In the genomic region with DNA sequence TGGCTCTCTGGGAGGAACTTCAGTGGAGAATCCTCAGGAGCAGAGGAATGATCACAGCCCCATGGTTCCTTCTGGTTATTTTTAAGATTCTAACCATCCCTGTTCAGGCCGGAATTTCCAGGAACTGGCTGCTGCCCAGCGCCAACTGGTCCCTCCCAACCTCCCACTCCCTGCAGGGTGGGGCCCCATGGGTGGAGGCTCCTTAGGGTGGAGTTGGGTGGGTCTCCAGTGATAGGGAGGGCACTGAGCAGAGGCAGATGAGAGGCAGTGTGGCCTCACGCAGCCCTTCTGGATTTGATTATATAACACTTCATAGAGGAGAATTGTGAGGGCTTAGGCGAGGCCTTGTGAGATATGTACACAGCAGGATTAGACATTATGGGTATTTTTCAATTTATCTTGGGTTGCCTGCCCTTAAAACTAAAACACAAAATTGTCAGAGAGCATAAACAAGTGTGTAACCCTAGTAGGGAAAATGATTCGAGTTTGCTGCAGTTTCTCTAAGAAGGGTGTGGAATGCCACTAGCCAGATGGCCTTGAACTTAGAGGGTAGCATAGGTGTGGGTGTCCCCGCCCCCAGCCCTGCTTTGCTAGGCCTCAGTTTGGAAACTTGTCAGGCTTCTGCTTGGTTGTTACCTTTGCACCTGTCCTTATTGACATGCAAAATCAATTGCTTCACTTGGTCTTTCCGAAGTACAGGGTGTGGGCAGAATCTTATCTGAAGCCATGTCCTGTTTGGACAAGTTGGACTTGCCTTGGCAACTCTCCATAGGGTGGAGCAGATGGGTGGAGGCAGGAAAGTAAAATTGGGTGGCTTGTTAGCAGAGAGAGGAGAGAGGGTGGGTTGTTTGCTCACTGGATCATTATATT, we compare ENCODE assay signal across 1 cellular context.
TF ChIP-seq lines count a peak whose summit lies in the region.

No MANE protein-coding gene starts in this region.

TF ChIP-seq in HepG2, 621 proteins besides CTCF, POLR2A, EP300 and RAD21 (continued from another document and continues in another):
- TF ChIP-seq, protein P1, sequence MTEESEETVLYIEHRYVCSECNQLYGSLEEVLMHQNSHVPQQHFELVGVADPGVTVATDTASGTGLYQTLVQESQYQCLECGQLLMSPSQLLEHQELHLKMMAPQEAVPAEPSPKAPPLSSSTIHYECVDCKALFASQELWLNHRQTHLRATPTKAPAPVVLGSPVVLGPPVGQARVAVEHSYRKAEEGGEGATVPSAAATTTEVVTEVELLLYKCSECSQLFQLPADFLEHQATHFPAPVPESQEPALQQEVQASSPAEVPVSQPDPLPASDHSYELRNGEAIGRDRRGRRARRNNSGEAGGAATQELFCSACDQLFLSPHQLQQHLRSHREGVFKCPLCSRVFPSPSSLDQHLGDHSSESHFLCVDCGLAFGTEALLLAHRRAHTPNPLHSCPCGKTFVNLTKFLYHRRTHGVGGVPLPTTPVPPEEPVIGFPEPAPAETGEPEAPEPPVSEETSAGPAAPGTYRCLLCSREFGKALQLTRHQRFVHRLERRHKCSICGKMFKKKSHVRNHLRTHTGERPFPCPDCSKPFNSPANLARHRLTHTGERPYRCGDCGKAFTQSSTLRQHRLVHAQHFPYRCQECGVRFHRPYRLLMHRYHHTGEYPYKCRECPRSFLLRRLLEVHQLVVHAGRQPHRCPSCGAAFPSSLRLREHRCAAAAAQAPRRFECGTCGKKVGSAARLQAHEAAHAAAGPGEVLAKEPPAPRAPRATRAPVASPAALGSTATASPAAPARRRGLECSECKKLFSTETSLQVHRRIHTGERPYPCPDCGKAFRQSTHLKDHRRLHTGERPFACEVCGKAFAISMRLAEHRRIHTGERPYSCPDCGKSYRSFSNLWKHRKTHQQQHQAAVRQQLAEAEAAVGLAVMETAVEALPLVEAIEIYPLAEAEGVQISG (CRISPR knock-in tag; IDR thresholded peaks at IDR 0.05) = peak; percentile 79
- no peak for TF ChIP-seq NKX3-1 (CRISPR knock-in tag; IDR thresholded peaks at IDR 0.05)
- TF ChIP-seq, protein P2, sequence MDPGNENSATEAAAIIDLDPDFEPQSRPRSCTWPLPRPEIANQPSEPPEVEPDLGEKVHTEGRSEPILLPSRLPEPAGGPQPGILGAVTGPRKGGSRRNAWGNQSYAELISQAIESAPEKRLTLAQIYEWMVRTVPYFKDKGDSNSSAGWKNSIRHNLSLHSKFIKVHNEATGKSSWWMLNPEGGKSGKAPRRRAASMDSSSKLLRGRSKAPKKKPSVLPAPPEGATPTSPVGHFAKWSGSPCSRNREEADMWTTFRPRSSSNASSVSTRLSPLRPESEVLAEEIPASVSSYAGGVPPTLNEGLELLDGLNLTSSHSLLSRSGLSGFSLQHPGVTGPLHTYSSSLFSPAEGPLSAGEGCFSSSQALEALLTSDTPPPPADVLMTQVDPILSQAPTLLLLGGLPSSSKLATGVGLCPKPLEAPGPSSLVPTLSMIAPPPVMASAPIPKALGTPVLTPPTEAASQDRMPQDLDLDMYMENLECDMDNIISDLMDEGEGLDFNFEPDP (CRISPR knock-in tag; conservative IDR thresholded peaks at IDR 0.05) = no peak
- 0 out of 2 replicates have a peak, but pooled peaks have one; percentile 29 for TF ChIP-seq ZNF780A (CRISPR knock-in tag; IDR thresholded peaks at IDR 0.05)
- peak; percentile 82; the same call in 1 of the 2 replicates for TF ChIP-seq ZNF772 (CRISPR knock-in tag; IDR thresholded peaks at IDR 0.05)
- no peak for TF ChIP-seq ZNF547 (CRISPR knock-in tag; IDR thresholded peaks at IDR 0.05)
- 0 out of 2 replicates have a peak, but pooled peaks have one; percentile 44 for TF ChIP-seq ZNF543 (CRISPR knock-in tag; IDR thresholded peaks at IDR 0.05)
- TF ChIP-seq SMYD3 (CRISPR knock-in tag; IDR thresholded peaks at IDR 0.05) = peak; percentile 89; the same call in 1 of the 2 replicates
- peak; percentile 80; the same call in 1 of the 2 replicates for TF ChIP-seq ZMYM3 (CRISPR knock-in tag; IDR thresholded peaks at IDR 0.05)
- TF ChIP-seq, protein P3, sequence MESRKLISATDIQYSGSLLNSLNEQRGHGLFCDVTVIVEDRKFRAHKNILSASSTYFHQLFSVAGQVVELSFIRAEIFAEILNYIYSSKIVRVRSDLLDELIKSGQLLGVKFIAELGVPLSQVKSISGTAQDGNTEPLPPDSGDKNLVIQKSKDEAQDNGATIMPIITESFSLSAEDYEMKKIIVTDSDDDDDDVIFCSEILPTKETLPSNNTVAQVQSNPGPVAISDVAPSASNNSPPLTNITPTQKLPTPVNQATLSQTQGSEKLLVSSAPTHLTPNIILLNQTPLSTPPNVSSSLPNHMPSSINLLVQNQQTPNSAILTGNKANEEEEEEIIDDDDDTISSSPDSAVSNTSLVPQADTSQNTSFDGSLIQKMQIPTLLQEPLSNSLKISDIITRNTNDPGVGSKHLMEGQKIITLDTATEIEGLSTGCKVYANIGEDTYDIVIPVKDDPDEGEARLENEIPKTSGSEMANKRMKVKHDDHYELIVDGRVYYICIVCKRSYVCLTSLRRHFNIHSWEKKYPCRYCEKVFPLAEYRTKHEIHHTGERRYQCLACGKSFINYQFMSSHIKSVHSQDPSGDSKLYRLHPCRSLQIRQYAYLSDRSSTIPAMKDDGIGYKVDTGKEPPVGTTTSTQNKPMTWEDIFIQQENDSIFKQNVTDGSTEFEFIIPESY (CRISPR knock-in tag; IDR thresholded peaks at IDR 0.05) = peak; percentile 58; the same call in 1 of the 2 replicates
- no peak; the same call in 1 of the 2 replicates for TF ChIP-seq ZNF460 (CRISPR knock-in tag; IDR thresholded peaks at IDR 0.05; ENCODE audit: borderline replicate concordance)
- no peak for TF ChIP-seq KLF9 (CRISPR knock-in tag; IDR thresholded peaks at IDR 0.05; ENCODE audit: low read depth)
- peak; percentile 100 for TF ChIP-seq RBM22 (optimal IDR thresholded peaks at IDR 0.05; ENCODE audit: low read length)
- no peak for TF ChIP-seq CCAR2 (optimal IDR thresholded peaks at IDR 0.05; ENCODE audit: low read depth, low read length)
- TF ChIP-seq HDAC1 (CRISPR knock-in tag; IDR thresholded peaks at IDR 0.05) = peak; percentile 96
- TF ChIP-seq, protein P4, sequence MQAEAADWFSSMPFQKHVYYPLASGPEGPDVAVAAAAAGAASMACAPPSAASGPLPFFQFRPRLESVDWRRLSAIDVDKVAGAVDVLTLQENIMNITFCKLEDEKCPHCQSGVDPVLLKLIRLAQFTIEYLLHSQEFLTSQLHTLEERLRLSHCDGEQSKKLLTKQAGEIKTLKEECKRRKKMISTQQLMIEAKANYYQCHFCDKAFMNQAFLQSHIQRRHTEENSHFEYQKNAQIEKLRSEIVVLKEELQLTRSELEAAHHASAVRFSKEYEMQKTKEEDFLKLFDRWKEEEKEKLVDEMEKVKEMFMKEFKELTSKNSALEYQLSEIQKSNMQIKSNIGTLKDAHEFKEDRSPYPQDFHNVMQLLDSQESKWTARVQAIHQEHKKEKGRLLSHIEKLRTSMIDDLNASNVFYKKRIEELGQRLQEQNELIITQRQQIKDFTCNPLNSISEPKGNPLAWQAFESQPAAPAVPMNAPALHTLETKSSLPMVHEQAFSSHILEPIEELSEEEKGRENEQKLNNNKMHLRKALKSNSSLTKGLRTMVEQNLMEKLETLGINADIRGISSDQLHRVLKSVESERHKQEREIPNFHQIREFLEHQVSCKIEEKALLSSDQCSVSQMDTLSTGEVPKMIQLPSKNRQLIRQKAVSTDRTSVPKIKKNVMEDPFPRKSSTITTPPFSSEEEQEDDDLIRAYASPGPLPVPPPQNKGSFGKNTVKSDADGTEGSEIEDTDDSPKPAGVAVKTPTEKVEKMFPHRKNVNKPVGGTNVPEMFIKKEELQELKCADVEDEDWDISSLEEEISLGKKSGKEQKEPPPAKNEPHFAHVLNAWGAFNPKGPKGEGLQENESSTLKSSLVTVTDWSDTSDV (CRISPR knock-in tag; IDR thresholded peaks at IDR 0.05) = no peak
- TF ChIP-seq ZEB1 (IDR thresholded peaks at IDR 0.05; ENCODE audit: insufficient replicate concordance, low read depth) = peak; percentile 100
- TF ChIP-seq, protein P5, sequence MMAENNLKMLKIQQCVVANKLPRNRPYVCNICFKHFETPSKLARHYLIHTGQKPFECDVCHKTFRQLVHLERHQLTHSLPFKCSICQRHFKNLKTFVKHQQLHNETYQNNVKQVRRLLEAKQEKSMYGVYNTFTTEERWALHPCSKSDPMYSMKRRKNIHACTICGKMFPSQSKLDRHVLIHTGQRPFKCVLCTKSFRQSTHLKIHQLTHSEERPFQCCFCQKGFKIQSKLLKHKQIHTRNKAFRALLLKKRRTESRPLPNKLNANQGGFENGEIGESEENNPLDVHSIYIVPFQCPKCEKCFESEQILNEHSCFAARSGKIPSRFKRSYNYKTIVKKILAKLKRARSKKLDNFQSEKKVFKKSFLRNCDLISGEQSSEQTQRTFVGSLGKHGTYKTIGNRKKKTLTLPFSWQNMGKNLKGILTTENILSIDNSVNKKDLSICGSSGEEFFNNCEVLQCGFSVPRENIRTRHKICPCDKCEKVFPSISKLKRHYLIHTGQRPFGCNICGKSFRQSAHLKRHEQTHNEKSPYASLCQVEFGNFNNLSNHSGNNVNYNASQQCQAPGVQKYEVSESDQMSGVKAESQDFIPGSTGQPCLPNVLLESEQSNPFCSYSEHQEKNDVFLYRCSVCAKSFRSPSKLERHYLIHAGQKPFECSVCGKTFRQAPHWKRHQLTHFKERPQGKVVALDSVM (CRISPR knock-in tag; IDR thresholded peaks at IDR 0.05) = peak; percentile 31; the same call in 1 of the 2 replicates
- no peak; the same call in 1 of the 2 replicates for TF ChIP-seq ZNF441 (CRISPR knock-in tag; IDR thresholded peaks at IDR 0.05; ENCODE audit: borderline replicate concordance)
- no peak for TF ChIP-seq ZNF775 (CRISPR knock-in tag; IDR thresholded peaks at IDR 0.05; ENCODE audit: borderline replicate concordance)
- TF ChIP-seq, protein P6, sequence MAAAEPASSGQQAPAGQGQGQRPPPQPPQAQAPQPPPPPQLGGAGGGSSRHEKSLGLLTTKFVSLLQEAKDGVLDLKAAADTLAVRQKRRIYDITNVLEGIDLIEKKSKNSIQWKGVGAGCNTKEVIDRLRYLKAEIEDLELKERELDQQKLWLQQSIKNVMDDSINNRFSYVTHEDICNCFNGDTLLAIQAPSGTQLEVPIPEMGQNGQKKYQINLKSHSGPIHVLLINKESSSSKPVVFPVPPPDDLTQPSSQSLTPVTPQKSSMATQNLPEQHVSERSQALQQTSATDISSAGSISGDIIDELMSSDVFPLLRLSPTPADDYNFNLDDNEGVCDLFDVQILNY (CRISPR knock-in tag; conservative IDR thresholded peaks at IDR 0.05) = no peak
- peak; percentile 73 for TF ChIP-seq TGIF2 (CRISPR knock-in tag; IDR thresholded peaks at IDR 0.05)
- TF ChIP-seq ZSCAN9 (CRISPR knock-in tag; IDR thresholded peaks at IDR 0.05; ENCODE audit: borderline replicate concordance) = no peak; the same call in 1 of the 2 replicates
- TF ChIP-seq, protein P7, sequence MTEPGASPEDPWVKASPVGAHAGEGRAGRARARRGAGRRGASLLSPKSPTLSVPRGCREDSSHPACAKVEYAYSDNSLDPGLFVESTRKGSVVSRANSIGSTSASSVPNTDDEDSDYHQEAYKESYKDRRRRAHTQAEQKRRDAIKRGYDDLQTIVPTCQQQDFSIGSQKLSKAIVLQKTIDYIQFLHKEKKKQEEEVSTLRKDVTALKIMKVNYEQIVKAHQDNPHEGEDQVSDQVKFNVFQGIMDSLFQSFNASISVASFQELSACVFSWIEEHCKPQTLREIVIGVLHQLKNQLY (CRISPR knock-in tag; IDR thresholded peaks at IDR 0.05) = peak; percentile 94
- TF ChIP-seq JUNB (CRISPR knock-in tag; IDR thresholded peaks at IDR 0.05; ENCODE audit: borderline replicate concordance) = peak; percentile 43; the same call in 1 of the 2 replicates
- no peak; the same call in 1 of the 2 replicates for TF ChIP-seq NFYC (CRISPR knock-in tag; IDR thresholded peaks at IDR 0.05)
- TF ChIP-seq PAX8 (CRISPR knock-in tag; IDR thresholded peaks at IDR 0.05; ENCODE audit: borderline replicate concordance) = no peak
- TF ChIP-seq, protein P8, sequence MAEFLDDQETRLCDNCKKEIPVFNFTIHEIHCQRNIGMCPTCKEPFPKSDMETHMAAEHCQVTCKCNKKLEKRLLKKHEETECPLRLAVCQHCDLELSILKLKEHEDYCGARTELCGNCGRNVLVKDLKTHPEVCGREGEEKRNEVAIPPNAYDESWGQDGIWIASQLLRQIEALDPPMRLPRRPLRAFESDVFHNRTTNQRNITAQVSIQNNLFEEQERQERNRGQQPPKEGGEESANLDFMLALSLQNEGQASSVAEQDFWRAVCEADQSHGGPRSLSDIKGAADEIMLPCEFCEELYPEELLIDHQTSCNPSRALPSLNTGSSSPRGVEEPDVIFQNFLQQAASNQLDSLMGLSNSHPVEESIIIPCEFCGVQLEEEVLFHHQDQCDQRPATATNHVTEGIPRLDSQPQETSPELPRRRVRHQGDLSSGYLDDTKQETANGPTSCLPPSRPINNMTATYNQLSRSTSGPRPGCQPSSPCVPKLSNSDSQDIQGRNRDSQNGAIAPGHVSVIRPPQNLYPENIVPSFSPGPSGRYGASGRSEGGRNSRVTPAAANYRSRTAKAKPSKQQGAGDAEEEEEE (CRISPR knock-in tag; IDR thresholded peaks at IDR 0.05; ENCODE audit: borderline replicate concordance) = no peak; the same call in 1 of the 2 replicates
- peak; percentile 92 for TF ChIP-seq HMG20A (CRISPR knock-in tag; IDR thresholded peaks at IDR 0.05; ENCODE audit: borderline replicate concordance)
- TF ChIP-seq ZSCAN29 (CRISPR knock-in tag; conservative IDR thresholded peaks at IDR 0.05) = peak; percentile 85; the same call in 1 of the 2 replicates
- TF ChIP-seq NCOA1 (CRISPR knock-in tag; IDR thresholded peaks at IDR 0.05) = peak; percentile 97
- TF ChIP-seq GATAD2A (CRISPR knock-in tag; IDR thresholded peaks at IDR 0.05) = peak; percentile 98
- TF ChIP-seq ATF1 (CRISPR knock-in tag; IDR thresholded peaks at IDR 0.05) = peak; percentile 50; the same call in 1 of the 2 replicates
- no peak for TF ChIP-seq ZNF235 (CRISPR knock-in tag; IDR thresholded peaks at IDR 0.05; ENCODE audit: borderline replicate concordance)
- no peak; the same call in 1 of the 2 replicates for TF ChIP-seq ZNF761 (CRISPR knock-in tag; conservative IDR thresholded peaks at IDR 0.05)
- TF ChIP-seq ZFP90 (CRISPR knock-in tag; IDR thresholded peaks at IDR 0.05; ENCODE audit: borderline replicate concordance) = no peak
- TF ChIP-seq, protein P9, sequence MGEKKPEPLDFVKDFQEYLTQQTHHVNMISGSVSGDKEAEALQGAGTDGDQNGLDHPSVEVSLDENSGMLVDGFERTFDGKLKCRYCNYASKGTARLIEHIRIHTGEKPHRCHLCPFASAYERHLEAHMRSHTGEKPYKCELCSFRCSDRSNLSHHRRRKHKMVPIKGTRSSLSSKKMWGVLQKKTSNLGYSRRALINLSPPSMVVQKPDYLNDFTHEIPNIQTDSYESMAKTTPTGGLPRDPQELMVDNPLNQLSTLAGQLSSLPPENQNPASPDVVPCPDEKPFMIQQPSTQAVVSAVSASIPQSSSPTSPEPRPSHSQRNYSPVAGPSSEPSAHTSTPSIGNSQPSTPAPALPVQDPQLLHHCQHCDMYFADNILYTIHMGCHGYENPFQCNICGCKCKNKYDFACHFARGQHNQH (CRISPR knock-in tag; IDR thresholded peaks at IDR 0.05) = peak; percentile 89
- peak; percentile 97 for TF ChIP-seq ONECUT2 (CRISPR knock-in tag; IDR thresholded peaks at IDR 0.05)
- no peak for TF ChIP-seq NFE2 (CRISPR knock-in tag; IDR thresholded peaks at IDR 0.05)
